ENCODE assay signal across 18 cellular contexts in the genomic region with DNA sequence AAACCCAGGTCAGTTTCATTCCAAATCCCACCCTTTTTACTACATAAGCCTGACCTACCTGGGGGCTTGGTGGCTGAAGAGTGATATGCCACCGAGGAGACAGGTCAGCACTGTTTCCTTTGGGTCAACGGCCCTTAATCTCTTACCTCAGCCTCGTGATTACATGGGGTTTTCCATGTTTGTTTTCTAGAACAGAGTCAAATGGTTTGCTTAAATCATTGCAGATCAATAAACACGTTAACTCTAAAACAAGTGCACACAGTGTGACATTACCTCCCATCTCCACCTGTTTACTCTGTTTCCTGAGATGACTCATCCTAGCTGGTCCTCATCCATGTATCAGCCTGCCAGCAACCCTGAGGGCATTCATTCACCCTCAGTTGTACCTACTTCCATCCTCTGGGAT. TPM values are rescaled to one million over a fixed set of nuclear protein-coding genes. Genes with fewer than 3 reads are reported as not detected.
DNase-seq lines count a peak whose midpoint lies in the region; ATAC-seq and TF ChIP-seq lines count a peak whose summit lies in the region.
"Had no signal": no experiment of that assay in that cellular context is flagged by ENCODE, and none has a peak within 500 bp of the region (broad histone marks: within the 10 kb centered on the region; RNA-seq: fewer than 3 reads in every experiment).

No MANE protein-coding gene starts in this region.

- H3K9me2 ChIP-seq in PC-9 (ENCODE audit: insufficient read depth): no peaks in the 10 kb centered on the region

- no peaks in the 10 kb centered on the region for H3K27me3 Mint-ChIP-seq in Calu3 (ENCODE audit: unreplicated experiment)
- H3K27me3 Mint-ChIP-seq: activated T-cell treated with anti-CD3 and anti-CD28 coated beads, Interleukin-2, amount 50 U/mL, for 24 hours had no signal

- peak overlapping the region; percentile 94 for H3K27ac ChIP-seq in PC-9
- H3K27ac ChIP-seq: BLaER1 had no signal

- intact Hi-C loops in Calu3 (cut with micrococcal nuclease; ENCODE audit: unreplicated experiment): loop anchor here (10.0 kb wide), 1 partner anchor 72 kb away; no protein-coding TSS in a partner anchor
- intact Hi-C loops in PC-9 (cut with micrococcal nuclease; ENCODE audit: unreplicated experiment): no loop called here
- intact Hi-C loops in posterior vena cava (cut with DNase I): no loop called here

- peaks cover 36% of the 10 kb centered on the region for H3K4me1 ChIP-seq in PC-9 (replicated peaks; ENCODE audit: insufficient read depth)
- H3K4me1 ChIP-seq: stomach, uterus had no signal

- H3K9me3 Mint-ChIP-seq in Calu3 (ENCODE audit: low read depth, unreplicated experiment): no peaks in the 10 kb centered on the region
- H3K9me3 Mint-ChIP-seq: activated T-cell treated with anti-CD3 and anti-CD28 coated beads, Interleukin-2, amount 50 U/mL, for 24 hours; memory B cell had no signal

- H3K79me2 ChIP-seq in PC-9 (ENCODE audit: low read depth): no peaks in the 10 kb centered on the region

- H3F3A ChIP-seq in PC-9 (ENCODE audit: insufficient read depth, low read depth): peaks cover 32% of the 10 kb centered on the region

- POLR2A ChIA-PET in PC-9 (lab: Charles Lee; ENCODE audit: unreplicated experiment): interaction anchor here (0.7 kb wide), 2 partner anchors 40 to 41 kb away, joined by 5 to 7 read pairs; no protein-coding TSS in a partner anchor

- peaks cover 35% of the 10 kb centered on the region for H3K4me1 Mint-ChIP-seq in Calu3 (ENCODE audit: low read depth, unreplicated experiment)

- no peak overlapping the region for H3K4me3 ChIP-seq in PC-9
- H3K4me3 ChIP-seq: BLaER1, stomach, uterus had no signal

- H3K27me3 ChIP-seq in PC-9 (ENCODE audit: insufficient read depth, low read depth): no peaks in the 10 kb centered on the region
- H3K27me3 ChIP-seq: BLaER1, stomach, uterus had no signal

- no peaks in the 10 kb centered on the region for H3K36me3 ChIP-seq in PC-9 (ENCODE audit: low read depth)
- H3K36me3 ChIP-seq: BLaER1, stomach, uterus had no signal

- no peak for TF ChIP-seq CTCF in Calu3 (IDR thresholded peaks at IDR 0.05; ENCODE audit: unreplicated experiment)
- no peak for TF ChIP-seq CTCF in PC-9 (conservative IDR thresholded peaks at IDR 0.05)

- peak overlapping the region; percentile 34 for H3K4me2 ChIP-seq in PC-9
- H3K4me2 ChIP-seq: BLaER1 had no signal

- BruUV-seq in Calu3 (replicated peaks; lab: Mats Ljungman, UMichigan) (no TSS peak), PC-9 (replicated peaks; lab: Mats Ljungman, UMichigan) (no TSS peak)

- CTCF ChIA-PET in Calu3 (lab: Charles Lee) (interaction anchor here (1.1 to 3.5 kb wide), 2 partner anchors 40 to 45 kb away, joined by 3 to 8 read pairs; a partner anchor contains a TSS), PC-9 (lab: Charles Lee) (interaction anchor here (0.6 kb wide), 1 partner anchor 26 kb away, joined by 3 read pairs; no protein-coding TSS in a partner anchor)

- peak overlapping the region; percentile 46 for H3K27ac Mint-ChIP-seq in Calu3 (ENCODE audit: unreplicated experiment)
- H3K27ac Mint-ChIP-seq: activated T-cell treated with anti-CD3 and anti-CD28 coated beads, Interleukin-2, amount 50 U/mL, for 24 hours; memory B cell had no signal

- 0 out of 2 replicates have a peak overlapping the region, but pooled peaks have one; percentile 64 for H2AFZ ChIP-seq in PC-9

- no peak overlapping the region for H3K4me3 Mint-ChIP-seq in Calu3 (ENCODE audit: low read depth, unreplicated experiment)
- H3K4me3 Mint-ChIP-seq: activated T-cell treated with anti-CD3 and anti-CD28 coated beads, Interleukin-2, amount 50 U/mL, for 24 hours; memory B cell had no signal

- no peaks in the 10 kb centered on the region for H4K20me1 ChIP-seq in PC-9 (ENCODE audit: insufficient read depth)
- H4K20me1 ChIP-seq: BLaER1 had no signal

- DNase-seq in Calu3 (no peak), HT1080 (ENCODE audit: low read depth) (peak; percentile 20), PC-9 (peak in 1 of 2 experiments; percentile 76), left lobe of liver (ENCODE audit: low spot score) (peak; percentile 81), posterior vena cava (ENCODE audit: low spot score) (no peak), hippocampal formation (lab: John Stamatoyannopoulos, UW) (no peak)
- DNase-seq: activated CD4-positive, alpha-beta T cell treated with anti-CD3 and anti-CD28 coated beads, Interleukin-2, amount 50 U/mL, for 1 hour; activated T-cell treated with anti-CD3 and anti-CD28 coated beads, Interleukin-2, amount 50 U/mL, for 24 hours; caudate nucleus; foreskin melanocyte; NCI-H1694 treated with DMSO at 0.1 percent for 48 hours; stomach; uterus had no signal

- ATAC-seq in left lobe of liver: peak; percentile 94
- ATAC-seq in HG02852 (IDR thresholded peaks at IDR 0.05; ENCODE audit: unreplicated experiment): no peak
- ATAC-seq in HG03175 (IDR thresholded peaks at IDR 0.05; ENCODE audit: unreplicated experiment): no peak
- ATAC-seq: HCT116 had no signal

- no peaks in the 10 kb centered on the region for H3K9me3 ChIP-seq in PC-9 (ENCODE audit: insufficient read depth, low read depth)
- H3K9me3 ChIP-seq: BLaER1, stomach, uterus had no signal

- H3K36me3 Mint-ChIP-seq in Calu3 (ENCODE audit: insufficient read depth, unreplicated experiment): peaks cover 13% of the 10 kb centered on the region
- H3K36me3 Mint-ChIP-seq: memory B cell had no signal

RNA-seq across cellular contexts. Expression of a gene that starts 40.8 kb away (rescaled TPM):
- total RNA-seq in Calu3 (2022) (59.5 and 66.4 TPM in 2 replicates), PC-9 (2021) (63.1 and 81.4 TPM in 2 replicates), left lobe of liver (11.6 TPM), posterior vena cava (10 to 100 TPM; 39.6 to 54.4 TPM)
- total RNA-seq in HT1080 (2014; rRNA removed; shearing (Covaris generic)): 19.5 and 22.8 TPM in 2 replicates
- 15.1 and 16.2 TPM in 2 replicates for polyA plus RNA-seq in HT1080 (2015; cell fraction: cytosol; rRNA removed)
- 31.6 and 36.0 TPM in 2 replicates for polyA plus RNA-seq in HT1080 (2015; cell fraction: nucleus; rRNA removed)

Comparison
In these comparisons a context has a peak if more than half of its experiments do, and no peak if none do; other contexts are left out.
1. DNase-seq: peak in HT1080 (single experiment) and left lobe of liver (single experiment); none in Calu3 (single experiment), posterior vena cava (single experiment) and hippocampal formation (0 of 2).